2 cellular contexts compared by ENCODE assay signal in genomic region chr12:89326260-89327040, GRCh38.
TF ChIP-seq lines count a peak whose summit lies in the region.

No MANE protein-coding gene starts in this region.

TF ChIP-seq in K562, 482 proteins besides CTCF, POLR2A, EP300 and RAD21 (continued from another document):
- no peak for TF ChIP-seq PBX2 (CRISPR knock-in tag; IDR thresholded peaks at IDR 0.05; ENCODE audit: low read depth)
- TF ChIP-seq PBX2 (tag; conservative IDR thresholded peaks at IDR 0.05; ENCODE audit: low read depth), result peak; percentile 19; the same call in 1 of the 2 replicates
- TF ChIP-seq NR2C2 (CRISPR knock-in tag; IDR thresholded peaks at IDR 0.05), result no peak
- TF ChIP-seq NR2C2 (tag; IDR thresholded peaks at IDR 0.05), result peak; percentile 67
- no peak for TF ChIP-seq NR2C1 (IDR thresholded peaks at IDR 0.05)
- TF ChIP-seq NR2C1 (tag; IDR thresholded peaks at IDR 0.05), result peak; percentile 68

TF ChIP-seq in HEK293T, 16 proteins besides CTCF, POLR2A, EP300 and RAD21 (continued from another document):
- TF ChIP-seq SP1 (IDR thresholded peaks at IDR 0.05), result no peak
